Comparison of ENCODE assay signal across 9 cellular contexts in the genomic region with DNA sequence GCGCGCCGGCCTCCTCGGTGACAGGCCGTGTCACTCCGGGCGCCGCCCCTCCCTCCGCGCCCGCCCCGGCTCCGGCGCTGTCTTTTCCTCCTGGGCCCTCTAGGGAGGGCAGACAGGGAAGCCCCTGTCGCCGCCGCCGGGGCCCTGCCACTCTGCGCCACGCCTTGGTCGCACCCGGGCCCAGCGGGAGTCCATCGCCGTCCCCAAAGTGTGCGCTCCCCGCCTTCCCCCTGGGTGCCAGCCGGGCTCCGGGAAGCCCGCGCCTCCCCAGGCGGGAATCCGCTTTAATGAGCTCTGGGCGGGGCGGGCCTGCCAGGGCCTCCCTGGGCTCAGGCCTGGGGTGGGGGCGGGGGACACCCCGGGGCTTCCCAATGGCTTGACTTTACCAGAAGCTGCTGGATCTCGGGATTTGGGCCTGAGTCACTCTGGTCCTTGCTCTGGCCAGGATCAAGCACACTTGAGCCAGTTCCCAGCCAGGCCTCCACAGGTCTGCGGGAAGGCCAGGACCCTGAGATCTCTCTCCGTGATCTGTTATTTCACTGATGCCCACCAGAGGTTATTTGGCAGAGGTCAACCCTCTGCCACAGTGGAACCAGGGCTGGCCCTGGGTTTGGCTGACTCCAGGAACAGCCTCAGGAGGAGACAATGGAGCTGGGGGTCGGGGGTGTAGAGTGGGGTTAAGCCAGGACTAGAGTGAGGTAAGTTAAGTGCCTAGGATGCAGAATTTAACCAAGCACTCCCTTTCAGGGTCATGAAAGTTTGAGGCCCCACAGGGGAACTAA.
A peak's percentile ranks its signal among the peaks of the same experiment; 100 is the strongest.
DNase-seq lines count a peak whose midpoint lies in the region; ATAC-seq, FAIRE-seq and TF ChIP-seq lines count a peak whose summit lies in the region.
"Had no signal": no experiment of that assay in that cellular context is flagged by ENCODE, and none has a peak within 500 bp of the region (broad histone marks: within the 10 kb centered on the region; RNA-seq: fewer than 3 reads in every experiment).

No MANE protein-coding gene starts in this region.

- H3K27me3 Mint-ChIP-seq in astrocyte (ENCODE audit: low read depth, unreplicated experiment) = peaks cover 21% of the 10 kb centered on the region

- DNase-seq in NCI-H524 (lab: John Stamatoyannopoulos, UW) = peak; percentile 10 to 53
- no peak for DNase-seq in NCI-H524 treated with DMSO at 0.1 percent for 48 hours (lab: John Stamatoyannopoulos, UW)
- no peak for DNase-seq in RWPE2 (ENCODE audit: low spot score)
- DNase-seq in astrocyte (ENCODE audit: low read depth) = peak; percentile 80
- no peak for DNase-seq in NK-92 treated with Interleukin-12 subunit alpha and Interleukin-12 subunit beta, amount 100 ng/mL, for 24 hours (lab: John Stamatoyannopoulos, UW)

- H3K4me1 ChIP-seq in RWPE2 (ENCODE audit: insufficient read depth, poor library complexity, severe bottlenecking) (peaks cover 34% of the 10 kb centered on the region), astrocyte (ENCODE audit: insufficient read depth, low read length) (peaks cover 42% of the 10 kb centered on the region)

- H3K9me3 Mint-ChIP-seq in astrocyte (ENCODE audit: unreplicated experiment) = no peaks in the 10 kb centered on the region

- H3K9ac ChIP-seq in astrocyte (ENCODE audit: low read length) = peak overlapping the region; percentile 80

- peaks cover 34% of the 10 kb centered on the region for H4K20me1 ChIP-seq in astrocyte (ENCODE audit: insufficient read depth, low read length)

- no peak for FAIRE-seq in astrocyte (lab: Jason Lieb, UNC)
- FAIRE-seq: G401.6 had no signal

- ATAC-seq in HG02642 (IDR thresholded peaks at IDR 0.05; ENCODE audit: poor library complexity, unreplicated experiment) = peak; percentile 31
- peak; percentile 11 for ATAC-seq in RWPE2 (ENCODE audit: low read depth)

- H3K4me3 ChIP-seq in RWPE2 (ENCODE audit: severe bottlenecking) = peak overlapping the region; percentile 45
- peak overlapping the region; percentile 47 for H3K4me3 ChIP-seq in astrocyte (ENCODE audit: insufficient read depth, low read depth, low read length)
- H3K4me3 ChIP-seq in iPS-18c (ENCODE audit: insufficient read depth, low read depth, low read length) = peak overlapping the region; percentile 58
- H3K4me3 ChIP-seq in skin epidermis = peak overlapping the region; percentile 38 to 73 (median 57)

- H3K4me2 ChIP-seq in astrocyte (ENCODE audit: low read length) = peak overlapping the region; percentile 82

- H3K27ac Mint-ChIP-seq in astrocyte (ENCODE audit: unreplicated experiment) = no peak overlapping the region

- H3K4me1 Mint-ChIP-seq in astrocyte (ENCODE audit: low read depth, unreplicated experiment) = peaks cover 24% of the 10 kb centered on the region

- peak overlapping the region; percentile 79 for H3K4me3 Mint-ChIP-seq in astrocyte (ENCODE audit: unreplicated experiment)

- no peaks in the 10 kb centered on the region for H3K27me3 ChIP-seq in RWPE2 (ENCODE audit: insufficient read depth, poor library complexity, severe bottlenecking)
- H3K27me3 ChIP-seq in astrocyte (ENCODE audit: insufficient read depth, low read length) = no peaks in the 10 kb centered on the region

- TF ChIP-seq CTCF in RWPE2 (IDR thresholded peaks at IDR 0.05; ENCODE audit: poor library complexity, severe bottlenecking) (no peak), astrocyte (IDR thresholded peaks at IDR 0.05; ENCODE audit: insufficient read depth, low read depth, low read length) (no peak)

- no peaks in the 10 kb centered on the region for H3K36me3 Mint-ChIP-seq in astrocyte (ENCODE audit: low read depth, unreplicated experiment)

- no peak overlapping the region for H2AFZ ChIP-seq in astrocyte (ENCODE audit: low read depth, low read length)

- peak overlapping the region; percentile 65 for H3K27ac ChIP-seq in RWPE2 (ENCODE audit: poor library complexity, severe bottlenecking)
- peak overlapping the region; percentile 69 for H3K27ac ChIP-seq in astrocyte (ENCODE audit: low read depth, low read length)
- peak overlapping the region; percentile 70 to 97 (median 89) for H3K27ac ChIP-seq in skin epidermis

- H3K9me3 ChIP-seq in RWPE2 (ENCODE audit: severe bottlenecking) (no peaks in the 10 kb centered on the region), astrocyte (ENCODE audit: insufficient read depth, low read depth, low read length) (no peaks in the 10 kb centered on the region), iPS-18c (ENCODE audit: control insufficient read depth, insufficient read depth, low read length) (no peaks in the 10 kb centered on the region)

- H3K79me2 ChIP-seq in astrocyte (ENCODE audit: insufficient read depth, low read length) = peaks cover 38% of the 10 kb centered on the region

- H3K36me3 ChIP-seq in RWPE2 (ENCODE audit: low read depth) (no peaks in the 10 kb centered on the region), astrocyte (ENCODE audit: insufficient read depth, low read length) (no peaks in the 10 kb centered on the region)

Comparison
In these comparisons a context has a peak if more than half of its experiments do, and no peak if none do; other contexts are left out.
1. DNase-seq: peak in NCI-H524 (2 of 2) and astrocyte (single experiment); none in NCI-H524 treated with DMSO at 0.1 percent for 48 hours (single experiment), RWPE2 (single experiment) and NK-92 treated with Interleukin-12 subunit alpha and Interleukin-12 subunit beta, amount 100 ng/mL, for 24 hours (single experiment).
2. Peak in every context shown above with its lines, with median percentiles within 50 percentile points of each other: H3K27ac ChIP-seq and H3K4me3 ChIP-seq.